10 cellular contexts compared by ENCODE assay signal in genomic region chr1:156262461-156263287, GRCh38. TPM values are rescaled to one million over a fixed set of nuclear protein-coding genes. Genes with fewer than 3 reads are reported as not detected.
DNase-seq lines count a peak whose midpoint lies in the region; ATAC-seq, FAIRE-seq and TF ChIP-seq lines count a peak whose summit lies in the region.
"Had no signal": no experiment of that assay in that cellular context is flagged by ENCODE, and none has a peak within 500 bp of the region (broad histone marks: within the 10 kb centered on the region; RNA-seq: fewer than 3 reads in every experiment).

No MANE protein-coding gene starts in this region.

- H3K9me3 ChIP-seq in RWPE2 (ENCODE audit: severe bottlenecking) (no peaks in the 10 kb centered on the region), kidney (ENCODE audit: control insufficient read depth in 1 of 2, low read length in 2 of 2) (no peaks in the 10 kb centered on the region)
- H3K9me3 ChIP-seq: thyroid gland had no signal

- peaks cover 95% of the 10 kb centered on the region for H3K36me3 ChIP-seq in RWPE2 (ENCODE audit: low read depth)
- peaks cover 62 to 77% of the 10 kb centered on the region in 2 donors for H3K36me3 ChIP-seq in kidney (ENCODE audit: control insufficient read depth in 1 of 2, insufficient read depth in 2 of 2, low read length in 2 of 2)

- intact Hi-C loops in kidney (cut with DNase I) = no loop called here

- H3K4me1 ChIP-seq in RWPE2 (ENCODE audit: insufficient read depth, poor library complexity, severe bottlenecking) = peaks cover 25% of the 10 kb centered on the region
- H3K4me1 ChIP-seq in kidney (ENCODE audit: control insufficient read depth in 1 of 2, insufficient read depth in 1 of 2, low read depth in 1 of 2, low read length in 2 of 2) = no peaks in the 10 kb centered on the region
- H3K4me1 ChIP-seq: thyroid gland had no signal

- H3K27ac ChIP-seq in RWPE2 (ENCODE audit: poor library complexity, severe bottlenecking) (peak overlapping the region; percentile 61), epithelial cell of prostate (peak overlapping the region; percentile 87), kidney (ENCODE audit: low read depth in 2 of 2, low read length in 2 of 2) (no peak overlapping the region)
- H3K27ac ChIP-seq: thyroid gland had no signal

- no peaks in the 10 kb centered on the region for H3K27me3 ChIP-seq in RWPE2 (ENCODE audit: insufficient read depth, poor library complexity, severe bottlenecking)
- H3K27me3 ChIP-seq: thyroid gland had no signal

- peaks cover 15% of the 10 kb centered on the region for H3K4me1 Mint-ChIP-seq in activated T-cell treated with anti-CD3 and anti-CD28 coated beads, Interleukin-2, amount 50 U/mL, for 24 hours (ENCODE audit: low read depth)
- H3K4me1 Mint-ChIP-seq in stimulated activated naive CD8-positive, alpha-beta T cell treated with anti-CD3 and anti-CD28 coated beads, Interleukin-15, Interleukin-2, amounts not matched to agents 100 ng/mL and 50 ng/mL, for 24 hours (ENCODE audit: low read depth) = peaks cover 17% of the 10 kb centered on the region
- H3K4me1 Mint-ChIP-seq in type B pancreatic cell (ENCODE audit: unreplicated experiment) = no peaks in the 10 kb centered on the region

- no peak for TF ChIP-seq CTCF in RWPE2 (IDR thresholded peaks at IDR 0.05; ENCODE audit: poor library complexity, severe bottlenecking)
- TF ChIP-seq CTCF in type B pancreatic cell (conservative IDR thresholded peaks at IDR 0.05) = no peak
- no peak for TF ChIP-seq CTCF in kidney (IDR thresholded peaks at IDR 0.05; ENCODE audit: borderline replicate concordance, extremely low read depth, insufficient read depth)

- no peak overlapping the region for H3K4me3 ChIP-seq in RWPE2 (ENCODE audit: severe bottlenecking)
- H3K4me3 ChIP-seq in kidney (ENCODE audit: low read length in 2 of 2) = no peak overlapping the region
- H3K4me3 ChIP-seq: thyroid gland had no signal

- ATAC-seq in RWPE2 (ENCODE audit: low read depth) = peak; percentile 78

- DNase-seq in activated T-cell treated with anti-CD3 and anti-CD28 coated beads, Interleukin-2, amount 50 U/mL, for 24 hours = no peak
- no peak for DNase-seq in activated T-cell treated with anti-CD3 and anti-CD28 coated beads, Interleukin-2, amount 50 U/mL, for 1 hour
- DNase-seq in RWPE2 (ENCODE audit: low spot score) = no peak
- DNase-seq in epithelial cell of prostate (ENCODE audit: low read depth, low spot score) = peak; percentile 58
- no peak for DNase-seq in type B pancreatic cell (ENCODE audit: extremely low spot score, unreplicated experiment)
- DNase-seq in nucleus accumbens (lab: John Stamatoyannopoulos, UW) = no peak
- DNase-seq in kidney = no peak
- DNase-seq: activated CD4-positive, alpha-beta T cell treated with anti-CD3 and anti-CD28 coated beads, Interleukin-2, amount 50 U/mL, for 1 hour; thyroid gland had no signal

- no peak overlapping the region for H3K9ac ChIP-seq in kidney (ENCODE audit: low read length in 2 of 2)

- H3K27me3 Mint-ChIP-seq in activated T-cell treated with anti-CD3 and anti-CD28 coated beads, Interleukin-2, amount 50 U/mL, for 24 hours = no peaks in the 10 kb centered on the region
- no peaks in the 10 kb centered on the region for H3K27me3 Mint-ChIP-seq in stimulated activated naive CD8-positive, alpha-beta T cell treated with anti-CD3 and anti-CD28 coated beads, Interleukin-15, Interleukin-2, amounts not matched to agents 100 ng/mL and 50 ng/mL, for 24 hours
- H3K27me3 Mint-ChIP-seq in type B pancreatic cell = no peaks in the 10 kb centered on the region

- FAIRE-seq in kidney (lab: Jason Lieb, UNC) = no peak

- peaks cover 96% of the 10 kb centered on the region for H3K36me3 Mint-ChIP-seq in activated T-cell treated with anti-CD3 and anti-CD28 coated beads, Interleukin-2, amount 50 U/mL, for 24 hours (ENCODE audit: low read depth)
- peaks cover 81% of the 10 kb centered on the region for H3K36me3 Mint-ChIP-seq in stimulated activated naive CD8-positive, alpha-beta T cell treated with anti-CD3 and anti-CD28 coated beads, Interleukin-15, Interleukin-2, amounts not matched to agents 100 ng/mL and 50 ng/mL, for 24 hours (ENCODE audit: low read depth)
- H3K36me3 Mint-ChIP-seq in type B pancreatic cell = peaks cover 45% of the 10 kb centered on the region

- peak overlapping the region; percentile 2 for H3K27ac Mint-ChIP-seq in activated T-cell treated with anti-CD3 and anti-CD28 coated beads, Interleukin-2, amount 50 U/mL, for 24 hours
- peak overlapping the region; percentile 40 for H3K27ac Mint-ChIP-seq in stimulated activated naive CD8-positive, alpha-beta T cell treated with anti-CD3 and anti-CD28 coated beads, Interleukin-15, Interleukin-2, amounts not matched to agents 100 ng/mL and 50 ng/mL, for 24 hours
- no peak overlapping the region for H3K27ac Mint-ChIP-seq in type B pancreatic cell

- H3K9me3 Mint-ChIP-seq in activated T-cell treated with anti-CD3 and anti-CD28 coated beads, Interleukin-2, amount 50 U/mL, for 24 hours = no peaks in the 10 kb centered on the region
- no peaks in the 10 kb centered on the region for H3K9me3 Mint-ChIP-seq in stimulated activated naive CD8-positive, alpha-beta T cell treated with anti-CD3 and anti-CD28 coated beads, Interleukin-15, Interleukin-2, amounts not matched to agents 100 ng/mL and 50 ng/mL, for 24 hours
- H3K9me3 Mint-ChIP-seq in type B pancreatic cell = no peaks in the 10 kb centered on the region

- no peak overlapping the region for H3K4me3 Mint-ChIP-seq in activated T-cell treated with anti-CD3 and anti-CD28 coated beads, Interleukin-2, amount 50 U/mL, for 24 hours
- H3K4me3 Mint-ChIP-seq in stimulated activated naive CD8-positive, alpha-beta T cell treated with anti-CD3 and anti-CD28 coated beads, Interleukin-15, Interleukin-2, amounts not matched to agents 100 ng/mL and 50 ng/mL, for 24 hours = no peak overlapping the region
- H3K4me3 Mint-ChIP-seq in type B pancreatic cell = no peak overlapping the region

RNA-seq across cellular contexts. Expression of gene PAQR6, which starts 14.8 kb away (rescaled TPM):
- total RNA-seq in type B pancreatic cell (ENCODE audit: low replicate concordance) (9.2 and 19.0 TPM in 2 replicates), kidney (4.2 TPM)
- polyA plus RNA-seq in kidney (ENCODE audit: insufficient read depth, low read depth, low replicate concordance) = 2.0 TPM

RNA-seq across cellular contexts. Expression of gene SMG5, which starts 20.0 kb away (rescaled TPM):
- total RNA-seq in type B pancreatic cell (ENCODE audit: low replicate concordance) = 91.0 and 91.3 TPM in 2 replicates
- total RNA-seq in kidney = 69.5 TPM
- 46.1 TPM for polyA plus RNA-seq in kidney (ENCODE audit: insufficient read depth, low read depth, low replicate concordance)

RNA-seq across cellular contexts. Expression of gene BGLAP, which starts 20.7 kb away (rescaled TPM):
- total RNA-seq in type B pancreatic cell (ENCODE audit: low replicate concordance) (0.64 and 3.1 TPM in 2 replicates), kidney (1.8 TPM)
- 1.7 TPM for polyA plus RNA-seq in kidney (ENCODE audit: insufficient read depth, low read depth, low replicate concordance)

RNA-seq across cellular contexts. Expression of gene TMEM79, which starts 21.5 kb away (rescaled TPM):
- total RNA-seq in type B pancreatic cell (ENCODE audit: low replicate concordance) (18.1 and 43.8 TPM in 2 replicates), kidney (2.7 TPM)
- polyA plus RNA-seq in kidney (ENCODE audit: insufficient read depth, low read depth, low replicate concordance) = 3.9 TPM

RNA-seq across cellular contexts. Expression of gene GLMP, which starts 32.8 kb away (rescaled TPM):
- total RNA-seq in type B pancreatic cell (ENCODE audit: low replicate concordance) = 67.6 and 104 TPM in 2 replicates
- 52.4 TPM for total RNA-seq in kidney
- 154 TPM for polyA plus RNA-seq in kidney (ENCODE audit: insufficient read depth, low read depth, low replicate concordance)

Comparison
In these comparisons a context has a peak if more than half of its experiments do, and no peak if none do; other contexts are left out.
1. H3K27ac ChIP-seq: peak in RWPE2 (single experiment) and epithelial cell of prostate (single experiment); none in kidney (0 of 2).